Comparison of ENCODE assay signal across 10 cellular contexts in genomic region chr6:39882567-39882953, GRCh38. TPM values are rescaled to one million over a fixed set of nuclear protein-coding genes. Genes with fewer than 3 reads are reported as not detected.
DNase-seq lines count a peak whose midpoint lies in the region; ATAC-seq, FAIRE-seq and TF ChIP-seq lines count a peak whose summit lies in the region.
"Had no signal": no experiment of that assay in that cellular context is flagged by ENCODE, and none has a peak within 500 bp of the region (broad histone marks: within the 10 kb centered on the region; RNA-seq: fewer than 3 reads in every experiment).

No MANE protein-coding gene starts in this region.

- no peaks in the 10 kb centered on the region for H3K9me3 Mint-ChIP-seq in endodermal cell
- H3K9me3 Mint-ChIP-seq: activated naive CD4-positive, alpha-beta T cell treated with anti-CD3 and anti-CD28 coated beads, Interleukin-2, amount 50 U/mL, for 72 hours had no signal

- H3K27ac Mint-ChIP-seq in endodermal cell = peak overlapping the region; percentile 10
- H3K27ac Mint-ChIP-seq: activated naive CD4-positive, alpha-beta T cell treated with anti-CD3 and anti-CD28 coated beads, Interleukin-2, amount 50 U/mL, for 72 hours had no signal

- H3K27me3 ChIP-seq in endodermal cell (ENCODE audit: control insufficient read depth, insufficient read depth, low read length, poor library complexity, severe bottlenecking) = no peaks in the 10 kb centered on the region

- no peak for TF ChIP-seq CTCF in endodermal cell (conservative IDR thresholded peaks at IDR 0.05)

- H3K36me3 ChIP-seq in endodermal cell (ENCODE audit: control insufficient read depth, insufficient read depth, low read length) = no peaks in the 10 kb centered on the region

- H3K4me1 ChIP-seq in endodermal cell (ENCODE audit: control insufficient read depth, insufficient read depth, low read length) = peaks cover 7% of the 10 kb centered on the region

- DNase-seq in HTR-8/SVneo (ENCODE audit: insufficient read length, low spot score) = peak; percentile 59
- DNase-seq in endodermal cell = no peak
- peak; percentile 52 for DNase-seq in medulla oblongata (ENCODE audit: extremely low spot score)
- DNase-seq in stimulated activated CD8-positive, alpha-beta memory T cell treated with anti-CD3 and anti-CD28 coated beads, Interleukin-4, amount 100 ng/mL, for 48 hours = no peak
- no peak for DNase-seq in NCI-H146 treated with DMSO at 0.1 percent for 48 hours (lab: John Stamatoyannopoulos, UW; ENCODE audit: unreplicated experiment)
- DNase-seq: MM.1S had no signal

- H3K4me3 Mint-ChIP-seq in endodermal cell = no peak overlapping the region

- peak; percentile 91 for FAIRE-seq in HTR-8/SVneo (lab: Jason Lieb, UNC)

- no peaks in the 10 kb centered on the region for H3K27me3 Mint-ChIP-seq in endodermal cell (ENCODE audit: insufficient read depth)

- H3K36me3 Mint-ChIP-seq in endodermal cell (ENCODE audit: low read depth) = no peaks in the 10 kb centered on the region
- H3K36me3 Mint-ChIP-seq: activated naive CD4-positive, alpha-beta T cell treated with anti-CD3 and anti-CD28 coated beads, Interleukin-2, amount 50 U/mL, for 72 hours had no signal

- no peak for ATAC-seq in HG03521 (IDR thresholded peaks at IDR 0.05; ENCODE audit: unreplicated experiment)
- ATAC-seq in GM18858 (IDR thresholded peaks at IDR 0.05; ENCODE audit: unreplicated experiment) = no peak
- ATAC-seq: activated naive CD4-positive, alpha-beta T cell treated with anti-CD3 and anti-CD28 coated beads, Interleukin-2, amount 50 U/mL, for 72 hours had no signal

- H3K27ac ChIP-seq in endodermal cell (ENCODE audit: low read depth, low read length) (no peak overlapping the region), temporal lobe (ENCODE audit: low read depth, low read length) (peak overlapping the region; percentile 72)

- WGBS in endodermal cell (ENCODE audit: insufficient coverage in 1 of 2, insufficient read length in 1 of 2), 2 experiments = 86 to 88% methylated on average over 2 to 8 of the region's 8 CpGs

- no peak overlapping the region for H3K4me3 ChIP-seq in endodermal cell (ENCODE audit: low read length)

- H3K4me1 Mint-ChIP-seq in endodermal cell = peaks cover 11% of the 10 kb centered on the region

- H3K9me3 ChIP-seq in endodermal cell (ENCODE audit: control insufficient read depth, low read length) = no peaks in the 10 kb centered on the region

- H3K9ac ChIP-seq in endodermal cell (ENCODE audit: extremely low read depth, low read length, poor library complexity, severe bottlenecking) = no peak overlapping the region

RNA-seq across cellular contexts. Expression of gene MOCS1, which starts 51.7 kb away (rescaled TPM):
- total RNA-seq in endodermal cell = 10 to 100 TPM in 1 of 2 donors, 1 to 10 TPM in 1; 8.7 to 11.3 TPM
- 10.3 TPM for polyA plus RNA-seq in endodermal cell (2013, experiment 1 of 2)
- polyA plus RNA-seq in endodermal cell (2013, experiment 2 of 2) = 9.4 TPM
- 5.7 TPM for total RNA-seq in temporal lobe

Comparison
In these comparisons a context has a peak if more than half of its experiments do, and no peak if none do; other contexts are left out.
1. DNase-seq: peak in HTR-8/SVneo (single experiment) and medulla oblongata (single experiment); none in endodermal cell (single experiment), stimulated activated CD8-positive, alpha-beta memory T cell treated with anti-CD3 and anti-CD28 coated beads, Interleukin-4, amount 100 ng/mL, for 48 hours (single experiment) and NCI-H146 treated with DMSO at 0.1 percent for 48 hours (single experiment).